In genomic region chr11:41920374-41920773, GRCh38 we compare ENCODE assay signal across 2 cellular contexts.
TF ChIP-seq lines count a peak whose summit lies in the region.

No MANE protein-coding gene starts in this region.

TF ChIP-seq in GM23338, 12 proteins besides CTCF, POLR2A, EP300 and RAD21 (continued from another document):
- TF ChIP-seq, protein P1, sequence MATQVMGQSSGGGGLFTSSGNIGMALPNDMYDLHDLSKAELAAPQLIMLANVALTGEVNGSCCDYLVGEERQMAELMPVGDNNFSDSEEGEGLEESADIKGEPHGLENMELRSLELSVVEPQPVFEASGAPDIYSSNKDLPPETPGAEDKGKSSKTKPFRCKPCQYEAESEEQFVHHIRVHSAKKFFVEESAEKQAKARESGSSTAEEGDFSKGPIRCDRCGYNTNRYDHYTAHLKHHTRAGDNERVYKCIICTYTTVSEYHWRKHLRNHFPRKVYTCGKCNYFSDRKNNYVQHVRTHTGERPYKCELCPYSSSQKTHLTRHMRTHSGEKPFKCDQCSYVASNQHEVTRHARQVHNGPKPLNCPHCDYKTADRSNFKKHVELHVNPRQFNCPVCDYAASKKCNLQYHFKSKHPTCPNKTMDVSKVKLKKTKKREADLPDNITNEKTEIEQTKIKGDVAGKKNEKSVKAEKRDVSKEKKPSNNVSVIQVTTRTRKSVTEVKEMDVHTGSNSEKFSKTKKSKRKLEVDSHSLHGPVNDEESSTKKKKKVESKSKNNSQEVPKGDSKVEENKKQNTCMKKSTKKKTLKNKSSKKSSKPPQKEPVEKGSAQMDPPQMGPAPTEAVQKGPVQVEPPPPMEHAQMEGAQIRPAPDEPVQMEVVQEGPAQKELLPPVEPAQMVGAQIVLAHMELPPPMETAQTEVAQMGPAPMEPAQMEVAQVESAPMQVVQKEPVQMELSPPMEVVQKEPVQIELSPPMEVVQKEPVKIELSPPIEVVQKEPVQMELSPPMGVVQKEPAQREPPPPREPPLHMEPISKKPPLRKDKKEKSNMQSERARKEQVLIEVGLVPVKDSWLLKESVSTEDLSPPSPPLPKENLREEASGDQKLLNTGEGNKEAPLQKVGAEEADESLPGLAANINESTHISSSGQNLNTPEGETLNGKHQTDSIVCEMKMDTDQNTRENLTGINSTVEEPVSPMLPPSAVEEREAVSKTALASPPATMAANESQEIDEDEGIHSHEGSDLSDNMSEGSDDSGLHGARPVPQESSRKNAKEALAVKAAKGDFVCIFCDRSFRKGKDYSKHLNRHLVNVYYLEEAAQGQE (IDR thresholded peaks at IDR 0.05; ENCODE audit: unreplicated experiment), result no peak
- TF ChIP-seq ZNF462 (CRISPR knock-in tag; IDR thresholded peaks at IDR 0.05), result no peak
- no peak for TF ChIP-seq ZNF114 (CRISPR knock-in tag; IDR thresholded peaks at IDR 0.05)
- TF ChIP-seq ETS1 (IDR thresholded peaks at IDR 0.05), result no peak

TF ChIP-seq in GM12878, 131 proteins besides CTCF, POLR2A, EP300 and RAD21 (continued from another document):
- TF ChIP-seq TARDBP (IDR thresholded peaks at IDR 0.05; ENCODE audit: borderline replicate concordance) (no peak), CHD4 (IDR thresholded peaks at IDR 0.05) (no peak), DPF2 (IDR thresholded peaks at IDR 0.05) (no peak), NBN (IDR thresholded peaks at IDR 0.05) (no peak), PAX5 (IDR thresholded peaks at IDR 0.05; ENCODE audit: borderline replicate concordance, low read depth, low read length) (no peak), EED (IDR thresholded peaks at IDR 0.05; ENCODE audit: low read depth) (no peak), IKZF1 (conservative IDR thresholded peaks at IDR 0.05) (peak; percentile 68), TCF3 (IDR thresholded peaks at IDR 0.05; ENCODE audit: borderline replicate concordance, insufficient read depth, low read depth, low read length) (no peak), BMI1 (IDR thresholded peaks at IDR 0.05; ENCODE audit: borderline replicate concordance) (no peak), NR2C1 (IDR thresholded peaks at IDR 0.05) (no peak), JUNB (IDR thresholded peaks at IDR 0.05) (no peak), FOXK2 (IDR thresholded peaks at IDR 0.05) (no peak), MXI1 (IDR thresholded peaks at IDR 0.05; ENCODE audit: low read depth, low read length) (no peak), PAX8 (IDR thresholded peaks at IDR 0.05) (no peak), WRNIP1 (IDR thresholded peaks at IDR 0.05; ENCODE audit: borderline replicate concordance, low read depth, low read length) (no peak), BRCA1 (IDR thresholded peaks at IDR 0.05; ENCODE audit: low read depth, low read length) (no peak), PML (IDR thresholded peaks at IDR 0.05; ENCODE audit: low read length) (no peak), USF2 (IDR thresholded peaks at IDR 0.05; ENCODE audit: borderline replicate concordance, low read depth, low read length) (no peak), CBX3 (IDR thresholded peaks at IDR 0.05; ENCODE audit: borderline replicate concordance, low read depth) (no peak), RELB (IDR thresholded peaks at IDR 0.05; ENCODE audit: low read depth) (peak; percentile 54; the same call in 1 of the 2 replicates), ZBED1 (IDR thresholded peaks at IDR 0.05; ENCODE audit: borderline replicate concordance) (no peak), IKZF2 (IDR thresholded peaks at IDR 0.05) (peak; percentile 40 to 41; a peak in 3 of 4 replicates), IRF4 (IDR thresholded peaks at IDR 0.05; ENCODE audit: low read depth, low read length) (no peak), RAD51 (IDR thresholded peaks at IDR 0.05) (no peak)
- TF ChIP-seq, protein P2, sequence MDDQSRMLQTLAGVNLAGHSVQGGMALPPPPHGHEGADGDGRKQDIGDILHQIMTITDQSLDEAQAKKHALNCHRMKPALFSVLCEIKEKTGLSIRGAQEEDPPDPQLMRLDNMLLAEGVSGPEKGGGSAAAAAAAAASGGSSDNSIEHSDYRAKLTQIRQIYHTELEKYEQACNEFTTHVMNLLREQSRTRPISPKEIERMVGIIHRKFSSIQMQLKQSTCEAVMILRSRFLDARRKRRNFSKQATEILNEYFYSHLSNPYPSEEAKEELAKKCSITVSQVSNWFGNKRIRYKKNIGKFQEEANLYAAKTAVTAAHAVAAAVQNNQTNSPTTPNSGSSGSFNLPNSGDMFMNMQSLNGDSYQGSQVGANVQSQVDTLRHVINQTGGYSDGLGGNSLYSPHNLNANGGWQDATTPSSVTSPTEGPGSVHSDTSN (IDR thresholded peaks at IDR 0.05; ENCODE audit: insufficient replicate concordance, low read depth, low read length), result no peak
- TF ChIP-seq, protein P3, sequence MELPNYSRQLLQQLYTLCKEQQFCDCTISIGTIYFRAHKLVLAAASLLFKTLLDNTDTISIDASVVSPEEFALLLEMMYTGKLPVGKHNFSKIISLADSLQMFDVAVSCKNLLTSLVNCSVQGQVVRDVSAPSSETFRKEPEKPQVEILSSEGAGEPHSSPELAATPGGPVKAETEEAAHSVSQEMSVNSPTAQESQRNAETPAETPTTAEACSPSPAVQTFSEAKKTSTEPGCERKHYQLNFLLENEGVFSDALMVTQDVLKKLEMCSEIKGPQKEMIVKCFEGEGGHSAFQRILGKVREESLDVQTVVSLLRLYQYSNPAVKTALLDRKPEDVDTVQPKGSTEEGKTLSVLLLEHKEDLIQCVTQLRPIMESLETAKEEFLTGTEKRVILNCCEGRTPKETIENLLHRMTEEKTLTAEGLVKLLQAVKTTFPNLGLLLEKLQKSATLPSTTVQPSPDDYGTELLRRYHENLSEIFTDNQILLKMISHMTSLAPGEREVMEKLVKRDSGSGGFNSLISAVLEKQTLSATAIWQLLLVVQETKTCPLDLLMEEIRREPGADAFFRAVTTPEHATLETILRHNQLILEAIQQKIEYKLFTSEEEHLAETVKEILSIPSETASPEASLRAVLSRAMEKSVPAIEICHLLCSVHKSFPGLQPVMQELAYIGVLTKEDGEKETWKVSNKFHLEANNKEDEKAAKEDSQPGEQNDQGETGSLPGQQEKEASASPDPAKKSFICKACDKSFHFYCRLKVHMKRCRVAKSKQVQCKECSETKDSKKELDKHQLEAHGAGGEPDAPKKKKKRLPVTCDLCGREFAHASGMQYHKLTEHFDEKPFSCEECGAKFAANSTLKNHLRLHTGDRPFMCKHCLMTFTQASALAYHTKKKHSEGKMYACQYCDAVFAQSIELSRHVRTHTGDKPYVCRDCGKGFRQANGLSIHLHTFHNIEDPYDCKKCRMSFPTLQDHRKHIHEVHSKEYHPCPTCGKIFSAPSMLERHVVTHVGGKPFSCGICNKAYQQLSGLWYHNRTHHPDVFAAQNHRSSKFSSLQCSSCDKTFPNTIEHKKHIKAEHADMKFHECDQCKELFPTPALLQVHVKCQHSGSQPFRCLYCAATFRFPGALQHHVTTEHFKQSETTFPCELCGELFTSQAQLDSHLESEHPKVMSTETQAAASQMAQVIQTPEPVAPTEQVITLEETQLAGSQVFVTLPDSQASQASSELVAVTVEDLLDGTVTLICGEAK (IDR thresholded peaks at IDR 0.05; ENCODE audit: borderline replicate concordance), result no peak
